ENCODE assay signal across 7 cellular contexts in the genomic region with DNA sequence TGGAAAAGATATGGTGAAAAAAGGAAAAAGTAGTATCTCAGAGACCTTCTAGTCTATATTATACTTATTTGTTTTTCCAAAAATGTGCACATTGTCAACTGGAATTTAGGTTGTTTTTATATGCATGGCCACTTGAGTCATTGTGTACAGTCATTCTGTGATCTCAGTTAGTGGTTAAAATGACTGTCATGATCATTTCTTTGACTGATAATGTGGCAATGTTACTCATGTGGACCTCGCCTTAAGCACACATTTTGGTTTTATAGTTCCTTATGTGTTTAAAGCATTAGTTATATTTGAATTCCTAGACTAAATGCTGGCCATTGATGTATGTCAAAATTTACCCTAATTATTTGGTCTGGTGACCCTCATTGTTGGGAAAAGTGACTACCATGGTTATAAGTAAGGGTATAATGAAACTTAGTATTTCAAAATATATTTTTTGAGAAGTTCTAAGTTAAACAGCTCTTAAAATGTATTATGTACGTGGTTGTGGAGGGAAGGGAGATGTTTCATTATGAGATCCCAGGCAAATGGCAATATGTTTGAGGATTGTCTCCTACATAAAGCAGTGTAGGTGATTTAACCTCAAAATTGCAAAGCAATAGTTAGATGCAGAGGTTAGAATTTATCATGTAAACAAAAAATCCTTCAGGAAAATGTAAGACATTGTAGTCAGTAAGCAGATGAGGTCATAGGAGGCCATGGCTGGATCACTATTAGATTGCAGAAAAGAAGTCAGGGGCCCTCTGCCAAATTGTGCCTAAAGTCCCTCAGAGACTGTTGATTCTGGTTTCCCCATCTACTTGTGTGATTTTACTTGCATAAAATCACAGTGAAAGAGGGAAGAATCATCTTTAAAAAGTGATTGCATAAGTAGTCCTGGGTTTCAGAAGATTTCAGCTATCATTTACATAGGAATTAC. TPM values are rescaled to one million over a fixed set of nuclear protein-coding genes. Genes with fewer than 3 reads are reported as not detected.
DNase-seq lines count a peak whose midpoint lies in the region; ATAC-seq and TF ChIP-seq lines count a peak whose summit lies in the region.

No MANE protein-coding gene starts in this region.

- ATAC-seq in GM18873 (IDR thresholded peaks at IDR 0.05; ENCODE audit: low FRiP score, unreplicated experiment) (peak; percentile 72), HG02623 (IDR thresholded peaks at IDR 0.05; ENCODE audit: unreplicated experiment) (peak; percentile 65), mucosa of descending colon (peak; percentile 92), upper lobe of right lung (no peak)

- no peak for TF ChIP-seq CTCF in mucosa of descending colon (IDR thresholded peaks at IDR 0.05)
- no peak for TF ChIP-seq CTCF in upper lobe of right lung (IDR thresholded peaks at IDR 0.05)

- H3K9me3 ChIP-seq in mucosa of descending colon (no peaks in the 10 kb centered on the region), upper lobe of right lung (no peaks in the 10 kb centered on the region)

- H3K4me1 ChIP-seq in mucosa of descending colon (ENCODE audit: low read depth) (no peaks in the 10 kb centered on the region), upper lobe of right lung (no peaks in the 10 kb centered on the region)

- intact Hi-C loops in mucosa of descending colon (cut with DNase I, micrococcal nuclease), result no loop called here
- intact Hi-C loops in upper lobe of right lung (cut with DNase I), result no loop called here

- H3K4me3 ChIP-seq in mucosa of descending colon (no peak overlapping the region), upper lobe of right lung (no peak overlapping the region)

- no peaks in the 10 kb centered on the region for H3K36me3 ChIP-seq in mucosa of descending colon (ENCODE audit: low read depth)
- peaks cover 15% of the 10 kb centered on the region for H3K36me3 ChIP-seq in upper lobe of right lung

- DNase-seq in RPMI7951 (ENCODE audit: low read depth) (peak; percentile 72), mucosa of descending colon (no peak), NCI-H2107 treated with DMSO at 0.1 percent for 48 hours (lab: John Stamatoyannopoulos, UW; ENCODE audit: unreplicated experiment) (no peak), upper lobe of right lung (no peak)
- no peak for DNase-seq in activated CD4-positive, alpha-beta T cell treated with anti-CD3 and anti-CD28 coated beads for 1 hour

- H3K27ac ChIP-seq in upper lobe of right lung, result no peak overlapping the region

- no peaks in the 10 kb centered on the region for H3K27me3 ChIP-seq in upper lobe of right lung

RNA-seq across cellular contexts. Expression of a gene that starts 17.5 kb away (rescaled TPM):
- 20.4 and 26.6 TPM in 2 replicates for total RNA-seq in RPMI7951 (2014; rRNA removed; shearing (Covaris generic))
- total RNA-seq in mucosa of descending colon, result 10 to 100 TPM; 11.7 to 70.7 (median 15.5) TPM
- 22.0 TPM for total RNA-seq in upper lobe of right lung

RNA-seq across cellular contexts. Expression of a gene that starts 51.9 kb away (rescaled TPM):
- 3.8 and 12.3 TPM in 2 replicates for total RNA-seq in RPMI7951 (2014; rRNA removed; shearing (Covaris generic))
- total RNA-seq in mucosa of descending colon (10 to 100 TPM in 1 of 3 donors, 1 to 10 TPM in 2; 7.0 to 18.9 (median 7.6) TPM), upper lobe of right lung (16.6 TPM)
